Comparison of ENCODE assay signal across 17 cellular contexts in the genomic region with DNA sequence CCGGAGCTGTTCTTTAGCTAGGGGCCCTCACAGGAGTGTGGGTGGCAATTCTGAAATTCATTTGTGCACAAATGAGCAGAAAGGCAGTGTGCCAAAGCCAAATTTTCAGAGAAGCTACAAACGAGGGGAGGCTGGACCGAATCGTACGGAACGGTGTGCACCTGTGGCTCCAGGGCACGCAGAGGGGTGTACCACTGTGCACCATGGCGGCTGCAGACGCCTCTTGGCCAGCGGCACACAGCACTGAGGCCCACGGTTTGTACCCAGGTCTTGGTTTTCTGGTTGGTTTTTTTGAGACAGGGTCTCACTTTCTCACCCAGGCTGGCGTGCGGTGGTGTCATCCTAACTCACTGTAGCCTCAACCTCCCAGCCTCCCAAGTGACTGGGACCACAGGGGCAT. TPM values are rescaled to one million over a fixed set of nuclear protein-coding genes. Genes with fewer than 3 reads are reported as not detected.
A peak's percentile ranks its signal among the peaks of the same experiment; 100 is the strongest.
DNase-seq lines count a peak whose midpoint lies in the region; ATAC-seq, FAIRE-seq and TF ChIP-seq lines count a peak whose summit lies in the region.
"Had no signal": no experiment of that assay in that cellular context is flagged by ENCODE, and none has a peak within 500 bp of the region (broad histone marks: within the 10 kb centered on the region; RNA-seq: fewer than 3 reads in every experiment).

No MANE protein-coding gene starts in this region.

- ATAC-seq in esophagus mucosa (no peak), GM18861 (IDR thresholded peaks at IDR 0.05; ENCODE audit: unreplicated experiment) (no peak)

- peak overlapping the region; percentile 12; the same call in 1 of the 2 replicates for H3K27ac ChIP-seq in 22Rv1
- H3K27ac ChIP-seq: C4-2B, Peyer's patch had no signal

- DNase-seq in GM12891 (ENCODE audit: insufficient read length, low spot score): no peak
- DNase-seq: ACHN; DND-41; KBM-7; NCI-H1105 treated with DMSO at 0.1 percent for 48 hours; NCI-H1694; NCI-H2081 treated with DMSO at 0.1 percent for 48 hours; NCI-H446 treated with DMSO at 0.1 percent for 48 hours; NCI-H69; NK-92 treated with Interleukin-12 subunit alpha and Interleukin-12 subunit beta, amount 100 ng/mL, for 24 hours; Peyer's patch had no signal

- FAIRE-seq in GM12891 (lab: Jason Lieb, UNC): no peak
- FAIRE-seq: H54 had no signal

- no peak for TF ChIP-seq CTCF in 22Rv1 (IDR thresholded peaks at IDR 0.05)

- TF ChIP-seq POLR2A in GM12891 (IDR thresholded peaks at IDR 0.05; ENCODE audit: low read depth, low read length): no peak

TF ChIP-seq in GM12891, 5 proteins besides CTCF, POLR2A, EP300 and RAD21:
- TF ChIP-seq POLR2AphosphoS5 (IDR thresholded peaks at IDR 0.05; ENCODE audit: low read depth, low read length) (peak; percentile 53; the same call in 1 of the 2 replicates), SPI1 (IDR thresholded peaks at IDR 0.05; ENCODE audit: low read depth, low read length) (no peak)

RNA-seq across cellular contexts. Expression of gene CHMP1A, which starts 14.9 kb away (rescaled TPM):
- polyA plus RNA-seq in GM12891 (2012; ENCODE audit: low read depth, missing spikeins): 49.0 TPM
- total RNA-seq in esophagus mucosa: 69.5 TPM

RNA-seq across cellular contexts. Expression of gene SPATA33, which starts 15.1 kb away (rescaled TPM):
- polyA plus RNA-seq in GM12891 (2012; ENCODE audit: low read depth, missing spikeins): 4.1 TPM
- total RNA-seq in esophagus mucosa: 3.9 TPM

RNA-seq across cellular contexts. Expression of gene DPEP1, which starts 29.1 kb away (rescaled TPM):
- polyA plus RNA-seq in GM12891 (2012; ENCODE audit: low read depth, missing spikeins): 0.13 TPM
- not detected for total RNA-seq in esophagus mucosa
- total RNA-seq: G401 had no signal

RNA-seq across cellular contexts. Expression of gene CDK10, which starts 43.9 kb away (rescaled TPM):
- polyA plus RNA-seq in GM12891 (2012; ENCODE audit: low read depth, missing spikeins): 28.9 TPM
- total RNA-seq in esophagus mucosa: 37.3 TPM

RNA-seq across cellular contexts. Expression of gene SPATA2L, which starts 58.9 kb away (rescaled TPM):
- 4.0 TPM for polyA plus RNA-seq in GM12891 (2012; ENCODE audit: low read depth, missing spikeins)
- 6.0 TPM for total RNA-seq in esophagus mucosa
